Comparison of ENCODE assay signal across 27 cellular contexts in the genomic region with DNA sequence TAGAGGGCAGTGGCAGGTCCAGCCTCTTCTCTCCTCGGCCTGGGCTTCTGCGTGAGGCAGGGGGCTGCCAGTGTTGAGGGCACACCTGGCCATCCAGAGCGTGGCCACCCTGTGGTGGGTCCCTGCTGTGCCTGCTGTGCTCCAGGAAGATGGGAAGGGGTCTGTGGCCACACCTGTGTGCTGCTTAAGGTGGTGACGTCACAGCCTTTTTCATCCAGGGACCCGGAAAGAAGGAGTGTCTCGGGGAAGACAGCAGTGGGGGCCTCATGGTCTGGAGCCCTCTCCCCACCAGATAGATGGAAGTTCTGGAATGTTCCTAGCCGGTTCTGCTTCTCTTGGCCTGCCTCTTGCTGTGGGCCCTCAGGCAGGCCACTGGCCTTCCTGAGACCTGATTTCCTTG. TPM values are rescaled to one million over a fixed set of nuclear protein-coding genes. Genes with fewer than 3 reads are reported as not detected.
"Had no signal": no experiment of that assay in that cellular context is flagged by ENCODE, and none has a peak within 500 bp of the region (broad histone marks: within the 10 kb centered on the region; RNA-seq: fewer than 3 reads in every experiment).

No MANE protein-coding gene starts in this region.

- DNase-seq: naive thymus-derived CD4-positive, alpha-beta T cell; natural killer cell; occipital lobe; ovary; posterior cingulate gyrus; psoas muscle; right cardiac atrium; sigmoid colon; small intestine; stimulated activated CD4-positive, alpha-beta T cell treated with anti-CD3 and anti-CD28 coated beads, Interleukin-15, amount 100 ng/mL, for 24 hours; stimulated activated CD4-positive, alpha-beta T cell treated with anti-CD3 and anti-CD28 coated beads, Interleukin-2, amount 100 ng/mL, for 24 hours; stimulated activated CD4-positive, alpha-beta T cell treated with anti-CD3 and anti-CD28 coated beads, Interleukin-2, amount 100 ng/mL, for 48 hours; stimulated activated CD4-positive, alpha-beta T cell treated with anti-CD3 and anti-CD28 coated beads, Interleukin-4, amount 100 ng/mL, for 24 hours; stimulated activated naive B cell treated with anti-CD40 and anti-IgM and Interleukin-4, amounts not matched to agents 10 μg/mL and 1 μg/mL and 100 μg/mL, for 72 hours; stimulated activated naive CD4-positive, alpha-beta T cell treated with Interleukin-2 at 50 U/mL for 16 hours; stomach; thyroid gland; trophoblast cell; upper lobe of left lung had no signal

- H3K36me3 ChIP-seq: ovary, sigmoid colon, stomach, thoracic aorta, thyroid gland, tibial nerve, upper lobe of left lung, vagina had no signal

- H3K9ac ChIP-seq: parathyroid adenoma had no signal

- H3K4me3 ChIP-seq: ovary, psoas muscle, sigmoid colon, stomach, thoracic aorta, thyroid gland, tibial nerve, upper lobe of left lung, vagina had no signal

- H3K27ac ChIP-seq: ovary, parathyroid adenoma, psoas muscle, sigmoid colon, stomach, thoracic aorta, thyroid gland, tibial nerve, upper lobe of left lung, vagina had no signal

- H3K4me1 ChIP-seq: parathyroid adenoma had no signal

- H3K4me1 Mint-ChIP-seq: natural killer cell; stimulated activated effector memory CD8-positive, alpha-beta T cell treated with anti-CD3 and anti-CD28 coated beads, Interleukin-12 subunit alpha, Interleukin-12 subunit beta, amount 100 ng/mL, for 72 hours had no signal

- H2AFZ ChIP-seq: parathyroid adenoma had no signal

- FAIRE-seq: small intestine had no signal

- H3K27me3 ChIP-seq: ovary, thyroid gland, tibial nerve, vagina had no signal

- H3K4me3 Mint-ChIP-seq: naive thymus-derived CD4-positive, alpha-beta T cell; natural killer cell; nephron; stimulated activated effector memory CD8-positive, alpha-beta T cell treated with anti-CD3 and anti-CD28 coated beads, Interleukin-12 subunit alpha, Interleukin-12 subunit beta, amount 100 ng/mL, for 72 hours; stimulated activated naive B cell treated with anti-CD40 and anti-IgM and Interleukin-4, amounts not matched to agents 10 μg/mL and 1 μg/mL and 100 μg/mL, for 72 hours; stimulated activated naive CD8-positive, alpha-beta T cell treated with anti-CD3 and anti-CD28 coated beads, Interleukin-15, Interleukin-2, amounts not matched to agents 100 ng/mL and 50 ng/mL, for 24 hours had no signal

- H3K79me2 ChIP-seq: parathyroid adenoma had no signal

- H3K9me3 ChIP-seq: ovary, psoas muscle, sigmoid colon, stomach, thoracic aorta, thyroid gland, tibial nerve, upper lobe of left lung, vagina had no signal

- H3K36me3 Mint-ChIP-seq: naive thymus-derived CD4-positive, alpha-beta T cell; natural killer cell; stimulated activated effector memory CD8-positive, alpha-beta T cell treated with anti-CD3 and anti-CD28 coated beads, Interleukin-12 subunit alpha, Interleukin-12 subunit beta, amount 100 ng/mL, for 72 hours; stimulated activated naive B cell treated with anti-CD40 and anti-IgM and Interleukin-4, amounts not matched to agents 10 μg/mL and 1 μg/mL and 100 μg/mL, for 72 hours had no signal

- H3K9me3 Mint-ChIP-seq: natural killer cell; nephron; stimulated activated effector memory CD8-positive, alpha-beta T cell treated with anti-CD3 and anti-CD28 coated beads, Interleukin-12 subunit alpha, Interleukin-12 subunit beta, amount 100 ng/mL, for 72 hours; stimulated activated naive CD8-positive, alpha-beta T cell treated with anti-CD3 and anti-CD28 coated beads, Interleukin-15, Interleukin-2, amounts not matched to agents 100 ng/mL and 50 ng/mL, for 24 hours had no signal

- ATAC-seq: naive thymus-derived CD4-positive, alpha-beta T cell; natural killer cell; psoas muscle; right cardiac atrium; stimulated activated effector memory CD8-positive, alpha-beta T cell treated with anti-CD3 and anti-CD28 coated beads, Interleukin-12 subunit alpha, Interleukin-12 subunit beta, amount 100 ng/mL, for 72 hours; stimulated activated naive B cell treated with anti-CD40 and anti-IgM and Interleukin-4, amounts not matched to agents 10 μg/mL and 1 μg/mL and 100 μg/mL, for 72 hours had no signal

- H3K27ac Mint-ChIP-seq: naive thymus-derived CD4-positive, alpha-beta T cell; natural killer cell; nephron; progenitor cell of endocrine pancreas; stimulated activated effector memory CD8-positive, alpha-beta T cell treated with anti-CD3 and anti-CD28 coated beads, Interleukin-12 subunit alpha, Interleukin-12 subunit beta, amount 100 ng/mL, for 72 hours; stimulated activated naive B cell treated with anti-CD40 and anti-IgM and Interleukin-4, amounts not matched to agents 10 μg/mL and 1 μg/mL and 100 μg/mL, for 72 hours; stimulated activated naive CD8-positive, alpha-beta T cell treated with anti-CD3 and anti-CD28 coated beads, Interleukin-15, Interleukin-2, amounts not matched to agents 100 ng/mL and 50 ng/mL, for 24 hours had no signal

RNA-seq across cellular contexts. Expression of a gene that starts 52.1 kb away (rescaled TPM):
- polyA plus RNA-seq: naive thymus-derived CD4-positive, alpha-beta T cell had no signal
